8 cellular contexts compared by ENCODE assay signal in genomic region chr17:32006957-32007462, GRCh38. TPM values are rescaled to one million over a fixed set of nuclear protein-coding genes. Genes with fewer than 3 reads are reported as not detected.
DNase-seq lines count a peak whose midpoint lies in the region; ATAC-seq and TF ChIP-seq lines count a peak whose summit lies in the region.

Gene LRRC37B (plus strand): TSS chr17:32007383. CDS start chr17:32021393, 14,010 bp downstream.

- H3K4me3 ChIP-seq in CD4-positive, CD25-positive, alpha-beta regulatory T cell (ENCODE audit: low read depth, low read length): peak within 1 kb of the TSS; percentile 96
- peak within 1 kb of the TSS; percentile 79 for H3K4me3 ChIP-seq in NT2/D1 (ENCODE audit: insufficient read length, low read depth)

- H3K9me3 Mint-ChIP-seq in CD4-positive, CD25-positive, alpha-beta regulatory T cell: no peaks in the 10 kb centered on the region
- no peaks in the 10 kb centered on the region for H3K9me3 Mint-ChIP-seq in endothelial cell (ENCODE audit: unreplicated experiment)

- peak within 1 kb of the TSS; percentile 90 to 97 (median 94) for H3K4me3 Mint-ChIP-seq in CD4-positive, CD25-positive, alpha-beta regulatory T cell
- H3K4me3 Mint-ChIP-seq in endothelial cell (ENCODE audit: unreplicated experiment): peak within 1 kb of the TSS; percentile 94

- H3K4me1 ChIP-seq in CD4-positive, CD25-positive, alpha-beta regulatory T cell (ENCODE audit: control insufficient read depth, insufficient read depth, low read length, poor library complexity, severe bottlenecking): peaks cover 39% of the 10 kb centered on the region
- no peaks in the 10 kb centered on the region for H3K4me1 ChIP-seq in NT2/D1 (ENCODE audit: insufficient read depth, insufficient read length)

- peak; percentile 97 for TF ChIP-seq CTCF in endothelial cell (IDR thresholded peaks at IDR 0.05; ENCODE audit: unreplicated experiment)

- H3K27me3 ChIP-seq in CD4-positive, CD25-positive, alpha-beta regulatory T cell (ENCODE audit: control insufficient read depth, insufficient read depth, low read length): no peaks in the 10 kb centered on the region
- H3K27me3 ChIP-seq in NT2/D1 (ENCODE audit: insufficient read depth, insufficient read length): no peaks in the 10 kb centered on the region

- no peaks in the 10 kb centered on the region for H3K9me3 ChIP-seq in CD4-positive, CD25-positive, alpha-beta regulatory T cell (ENCODE audit: control insufficient read depth in 2 of 2, low read length in 2 of 2)
- no peaks in the 10 kb centered on the region for H3K9me3 ChIP-seq in NT2/D1 (ENCODE audit: insufficient read depth, low read length)

- DNase-seq in CD4-positive, CD25-positive, alpha-beta regulatory T cell: peak; percentile 84 to 91 (median 86)
- DNase-seq in HT-29 (ENCODE audit: low spot score): peak; percentile 91
- DNase-seq in NT2/D1 (ENCODE audit: low read depth, low spot score): peak; percentile 38
- peak; percentile 45 for DNase-seq in activated CD8-positive, alpha-beta memory T cell treated with anti-CD3 and anti-CD28 coated beads, Interleukin-2, amount 50 U/mL, for 1 hour (ENCODE audit: extremely low read depth)
- DNase-seq in endothelial cell (ENCODE audit: low spot score): peak; percentile 93
- DNase-seq in midbrain (lab: John Stamatoyannopoulos, UW): peak; percentile 93
- DNase-seq in stimulated activated CD8-positive, alpha-beta memory T cell treated with anti-CD3 and anti-CD28 coated beads, Interleukin-15, amount 100 ng/mL, for 48 hours (ENCODE audit: low read depth in 2 of 2): peak; percentile 81 to 83

- H3K27me3 Mint-ChIP-seq in CD4-positive, CD25-positive, alpha-beta regulatory T cell: no peaks in the 10 kb centered on the region
- H3K27me3 Mint-ChIP-seq in endothelial cell (ENCODE audit: unreplicated experiment): no peaks in the 10 kb centered on the region

- peak; percentile 92 to 96 for ATAC-seq in CD4-positive, CD25-positive, alpha-beta regulatory T cell (ENCODE audit: low read depth in 2 of 2)
- peak; percentile 79 for ATAC-seq in GM19452 (IDR thresholded peaks at IDR 0.05; ENCODE audit: unreplicated experiment)

- H3K27ac ChIP-seq in CD4-positive, CD25-positive, alpha-beta regulatory T cell (ENCODE audit: insufficient read depth, low read length, poor library complexity, severe bottlenecking): peak within 1 kb of the TSS; percentile 70

- H3K36me3 ChIP-seq in CD4-positive, CD25-positive, alpha-beta regulatory T cell (ENCODE audit: control insufficient read depth, insufficient read depth, low read length): no peaks in the 10 kb centered on the region
- no peaks in the 10 kb centered on the region for H3K36me3 ChIP-seq in NT2/D1 (ENCODE audit: insufficient read depth, insufficient read length, low read length)

- H3K9ac ChIP-seq in NT2/D1 (ENCODE audit: insufficient read length, low read depth): peak within 1 kb of the TSS; percentile 89

- H3K4me1 Mint-ChIP-seq in CD4-positive, CD25-positive, alpha-beta regulatory T cell: peaks cover 16 to 43% (median 23%) of the 10 kb centered on the region in 4 donors
- peaks cover 3% of the 10 kb centered on the region for H3K4me1 Mint-ChIP-seq in endothelial cell (ENCODE audit: unreplicated experiment)

- no peaks in the 10 kb centered on the region for H3K36me3 Mint-ChIP-seq in CD4-positive, CD25-positive, alpha-beta regulatory T cell
- H3K36me3 Mint-ChIP-seq in endothelial cell (ENCODE audit: low read depth, unreplicated experiment): no peaks in the 10 kb centered on the region

- peak within 1 kb of the TSS; percentile 84 to 89 (median 88) for H3K27ac Mint-ChIP-seq in CD4-positive, CD25-positive, alpha-beta regulatory T cell
- H3K27ac Mint-ChIP-seq in endothelial cell (ENCODE audit: unreplicated experiment): peak within 1 kb of the TSS; percentile 77

RNA-seq across cellular contexts. Expression of gene LRRC37B, which starts in this region (rescaled TPM):
- total RNA-seq in CD4-positive, CD25-positive, alpha-beta regulatory T cell: 112 TPM
- polyA plus RNA-seq in CD4-positive, CD25-positive, alpha-beta regulatory T cell: 10 to 100 TPM; 11.2 to 22.1 (median 15.7) TPM
- total RNA-seq in HT-29 (2014; rRNA removed; shearing (Covaris generic)): 8.7 and 11.2 TPM in 2 replicates
- total RNA-seq in endothelial cell (ENCODE audit: unreplicated experiment): 18.2 TPM

Comparison
In these comparisons a context has a peak if more than half of its experiments do, and no peak if none do; other contexts are left out.
1. Peak in every context shown above with its lines: DNase-seq, ATAC-seq, H3K4me3 ChIP-seq and H3K27ac ChIP-seq.
2. DNase-seq: peak in every context shown above with its lines; median percentile 93 in endothelial cell; 93 in midbrain; 91 in HT-29; 86 in CD4-positive, CD25-positive, alpha-beta regulatory T cell; 82 in stimulated activated CD8-positive, alpha-beta memory T cell treated with anti-CD3 and anti-CD28 coated beads, Interleukin-15, amount 100 ng/mL, for 48 hours; 45 in activated CD8-positive, alpha-beta memory T cell treated with anti-CD3 and anti-CD28 coated beads, Interleukin-2, amount 50 U/mL, for 1 hour; 38 in NT2/D1.